31 cellular contexts compared by ENCODE assay signal in the genomic region with DNA sequence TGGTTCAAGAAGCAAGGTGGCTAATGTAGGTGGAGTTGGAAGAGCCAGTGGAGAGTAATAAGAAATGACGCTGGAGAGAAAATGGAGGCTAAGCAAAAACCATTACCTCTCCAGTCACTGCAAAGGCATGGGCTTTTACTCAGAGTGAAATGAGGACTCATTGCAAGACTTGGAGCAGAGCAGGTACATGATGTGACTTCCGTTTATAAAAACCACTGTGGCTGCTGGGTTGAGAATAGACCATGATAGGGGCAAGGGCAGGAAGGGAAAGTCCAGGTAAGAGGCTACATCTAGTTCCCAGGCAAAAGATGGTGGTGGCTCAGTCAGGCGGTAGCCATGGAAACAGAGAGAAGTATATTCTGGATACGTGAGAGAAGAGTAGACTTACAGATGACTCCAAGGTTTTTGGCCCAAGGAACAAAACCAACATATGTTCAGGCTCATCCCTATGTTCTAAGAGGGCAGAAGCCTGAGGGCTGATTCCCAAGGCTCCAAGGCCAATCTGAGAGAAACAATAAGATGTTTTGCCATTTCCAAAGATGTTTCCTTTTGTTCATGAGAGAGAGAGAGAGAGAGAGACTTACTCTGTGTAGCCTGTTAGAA. TPM values are rescaled to one million over a fixed set of nuclear protein-coding genes. Genes with fewer than 3 reads are reported as not detected.
DNase-seq lines count a peak whose midpoint lies in the region; ATAC-seq and TF ChIP-seq lines count a peak whose summit lies in the region.
"Had no signal": no experiment of that assay in that cellular context is flagged by ENCODE, and none has a peak within 500 bp of the region (broad histone marks: within the 10 kb centered on the region; RNA-seq: fewer than 3 reads in every experiment).

No MANE protein-coding gene starts in this region.

- no peak for TF ChIP-seq CTCF in mammary epithelial cell (conservative IDR thresholded peaks at IDR 0.05 in 1 of 2, IDR thresholded peaks at IDR 0.05 in 1 of 2; ENCODE audit: extremely low read depth in 1 of 2, insufficient read depth in 1 of 2, low read depth in 1 of 2, low read length in 2 of 2)
- no peak for TF ChIP-seq CTCF in tibial nerve (IDR thresholded peaks at IDR 0.05)

- H3K36me3 ChIP-seq in mammary epithelial cell (ENCODE audit: insufficient read depth, low read length) = no peaks in the 10 kb centered on the region
- no peaks in the 10 kb centered on the region for H3K36me3 ChIP-seq in tibial nerve
- H3K36me3 ChIP-seq: colonic mucosa, WERI-Rb-1 had no signal

- in situ Hi-C loops in mammary epithelial cell (cut with MboI; ENCODE audit: low sequenced_read_pairs in 2 of 2) = no loop called here

- H3K27me3 ChIP-seq in mammary epithelial cell (ENCODE audit: insufficient read depth, low read length) = no peaks in the 10 kb centered on the region
- no peaks in the 10 kb centered on the region for H3K27me3 ChIP-seq in tibial nerve
- H3K27me3 ChIP-seq: colonic mucosa had no signal

- BruUV-seq in mammary epithelial cell (replicated peaks; lab: Mats Ljungman, UMichigan) = no TSS peak

- dilution Hi-C loops in mammary epithelial cell (cut with HindIII; ENCODE audit: low sequenced_read_pairs) = no loop called here

- no peak overlapping the region for H3K4me3 ChIP-seq in mammary epithelial cell (replicated peaks in 1 of 3; ENCODE audit: insufficient read depth in 1 of 3, low read depth in 2 of 3, low read length in 3 of 3)
- no peak overlapping the region for H3K4me3 ChIP-seq in tibial nerve
- H3K4me3 ChIP-seq: colonic mucosa had no signal

- TF ChIP-seq EP300 in tibial nerve (IDR thresholded peaks at IDR 0.05) = no peak

- intact Hi-C loops in mammary epithelial cell (cut with micrococcal nuclease) = no loop called here

- H2AFZ ChIP-seq in mammary epithelial cell (ENCODE audit: low read depth, low read length) = peak overlapping the region; percentile 42

- no peaks in the 10 kb centered on the region for H3K79me2 ChIP-seq in mammary epithelial cell (ENCODE audit: insufficient read depth, low read length)

- peak; percentile 65 for ATAC-seq in GM18868 (IDR thresholded peaks at IDR 0.05; ENCODE audit: unreplicated experiment)
- ATAC-seq: activated CD8-positive, alpha-beta T cell treated with anti-CD3 and anti-CD28 coated beads, Interleukin-2, amount 10 ng/mL, durations not matched to agents 7 days and 5 days; activated T-helper 17 cell treated with anti-CD3 and anti-CD28 coated beads, Interleukin-2, amount 50 U/mL, for 72 hours; natural killer cell treated with Interleukin-12 subunit alpha and Interleukin-12 subunit beta and Interleukin-15 and Interleukin-18, amount 100 ng/mL, for 72 hours; Panc1; stimulated activated memory B cell treated with anti-CD40 and anti-IgM and Interleukin-4, amounts not matched to agents 10 μg/mL and 1 μg/mL and 100 μg/mL, for 72 hours had no signal

- H3K27ac ChIP-seq in mammary epithelial cell (ENCODE audit: insufficient read depth, low read depth, low read length) (peak overlapping the region; percentile 20), tibial nerve (no peak overlapping the region)
- H3K27ac ChIP-seq: 22Rv1, colonic mucosa, epithelial cell of prostate, WERI-Rb-1 had no signal

- H3K9ac ChIP-seq in mammary epithelial cell (ENCODE audit: insufficient read depth, low read length) = no peak overlapping the region

- no peak for TF ChIP-seq POLR2A in tibial nerve (IDR thresholded peaks at IDR 0.05)

- H4K20me1 ChIP-seq in mammary epithelial cell (ENCODE audit: insufficient read depth, low read length) = no peaks in the 10 kb centered on the region

- H3K9me3 ChIP-seq in mammary epithelial cell (replicated peaks; ENCODE audit: insufficient read depth, low read length) = no peaks in the 10 kb centered on the region
- no peaks in the 10 kb centered on the region for H3K9me3 ChIP-seq in tibial nerve
- H3K9me3 ChIP-seq: colonic mucosa had no signal

- CTCF ChIA-PET in mammary epithelial cell (lab: Charles Lee; ENCODE audit: low non-redundant PET) = no interaction called here

- peak overlapping the region; percentile 15 for H3K4me2 ChIP-seq in mammary epithelial cell (ENCODE audit: insufficient read depth, low read depth, low read length)

- 41% methylated on average over 4 of the region's 4 CpGs for WGBS in mammary epithelial cell (ENCODE audit: low coverage, missing lambda C conversion rate)
- WGBS in tibial nerve, 2 donors = 89% methylated on average over 4 of the region's 4 CpGs

- H3K4me1 ChIP-seq in mammary epithelial cell (ENCODE audit: insufficient read depth, low read length) (peaks cover 34% of the 10 kb centered on the region), tibial nerve (peaks cover 0 to 14% (median 9%) of the 10 kb centered on the region in 4 donors)
- H3K4me1 ChIP-seq: colonic mucosa had no signal

- DNase-seq in DMS 273 (lab: John Stamatoyannopoulos, UW; ENCODE audit: unreplicated experiment) (peak; percentile 60), DMS 273 treated with DMSO at 0.1 percent for 48 hours (lab: John Stamatoyannopoulos, UW) (no peak), M059J (ENCODE audit: low read depth) (peak; percentile 55), mammary epithelial cell (no peak), tibial nerve (ENCODE audit: low spot score in 2 of 2) (no peak), dermis blood vessel endothelial cell (no peak)
- no peak for DNase-seq in central memory CD4-positive, alpha-beta T cell
- DNase-seq: activated CD4-positive, alpha-beta T cell treated with anti-CD3 and anti-CD28 coated beads for 4 hours; activated CD8-positive, alpha-beta T cell treated with anti-CD3 and anti-CD28 coated beads, Interleukin-2, amount 10 ng/mL, durations not matched to agents 7 days and 5 days; colonic mucosa; DMS79 treated with DMSO at 0.1 percent for 48 hours; effector memory CD4-positive, alpha-beta T cell; immature natural killer cell; left cardiac atrium; MM.1S; NCI-H1417; NCI-H2029 treated with DMSO at 0.1 percent for 48 hours; NCI-H2227 treated with DMSO at 0.1 percent for 48 hours; NCI-H69; substantia nigra; T1000; WERI-Rb-1 had no signal

RNA-seq across cellular contexts. Expression of gene PDE1C, which starts 21.5 kb away (rescaled TPM):
- 43.5 and 70.6 TPM in 2 replicates for total RNA-seq in M059J (2014; rRNA removed; shearing (Covaris generic))
- total RNA-seq in mammary epithelial cell = 100 to 1,000 TPM in 1 of 2 donors, 10 to 100 TPM in 1; 35.8 to 109 TPM
- polyA plus RNA-seq in mammary epithelial cell = 8.0 TPM
- polyA minus RNA-seq in mammary epithelial cell = 112 TPM
- total RNA-seq in tibial nerve = 10 to 100 TPM; 10.6 to 31.8 (median 20.7) TPM
- 0.19 and 1.2 TPM in 2 replicates for total RNA-seq in dermis blood vessel endothelial cell
- total RNA-seq: activated CD8-positive, alpha-beta T cell treated with anti-CD3 and anti-CD28 coated beads, Interleukin-2, amount 10 ng/mL, durations not matched to agents 7 days and 5 days; activated T-helper 17 cell treated with anti-CD3 and anti-CD28 coated beads, Interleukin-2, amount 50 U/mL, for 72 hours; bronchial epithelial cell; HT-29 had no signal

Comparison
In these comparisons a context has a peak if more than half of its experiments do, and no peak if none do; other contexts are left out.
1. DNase-seq: peak in DMS 273 (single experiment) and M059J (single experiment); none in DMS 273 treated with DMSO at 0.1 percent for 48 hours (single experiment), mammary epithelial cell (single experiment), central memory CD4-positive, alpha-beta T cell (single experiment), tibial nerve (0 of 2) and dermis blood vessel endothelial cell (single experiment).